In the genomic region with DNA sequence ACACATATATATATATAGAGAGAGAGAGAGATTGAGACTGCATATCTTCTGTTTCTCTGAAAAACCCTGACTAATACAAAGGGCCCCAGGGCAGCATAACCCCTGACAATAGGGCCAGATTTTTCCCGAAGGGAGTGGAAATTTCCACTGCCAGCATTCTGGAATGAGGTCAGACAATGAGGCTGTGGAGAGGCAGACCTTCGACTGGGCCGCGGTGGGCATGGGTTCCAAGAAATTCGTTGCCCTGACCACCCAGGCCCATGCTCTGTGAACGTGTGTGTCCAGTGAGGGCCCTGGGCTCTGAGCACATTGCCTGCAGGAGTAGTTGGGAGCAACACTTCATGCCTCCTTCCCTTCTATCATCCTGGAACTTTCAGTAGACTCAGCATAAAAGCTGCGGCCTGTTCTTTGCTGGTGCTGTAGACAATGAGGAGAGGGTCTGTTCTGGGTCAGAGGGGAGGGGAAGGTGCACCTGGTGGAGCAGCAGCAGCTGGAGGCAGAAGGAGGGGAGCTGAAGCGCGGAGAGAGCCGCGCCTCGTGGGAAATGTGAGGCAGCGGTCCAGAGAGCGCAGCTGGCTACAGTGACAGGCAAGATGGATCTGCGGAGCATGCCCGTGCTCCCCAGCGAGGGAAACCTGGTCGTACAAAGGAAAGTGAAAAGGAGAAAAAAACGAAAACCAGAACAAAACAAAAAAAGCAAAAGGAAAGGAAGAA, we compare ENCODE assay signal across 19 cellular contexts. TPM values are rescaled to one million over a fixed set of nuclear protein-coding genes. Genes with fewer than 3 reads are reported as not detected.
DNase-seq lines count a peak whose midpoint lies in the region; ATAC-seq and TF ChIP-seq lines count a peak whose summit lies in the region.
"Had no signal": no experiment of that assay in that cellular context is flagged by ENCODE, and none has a peak within 500 bp of the region (broad histone marks: within the 10 kb centered on the region; RNA-seq: fewer than 3 reads in every experiment).

No MANE protein-coding gene starts in this region.

- H3K4me1 Mint-ChIP-seq in endodermal cell: peaks cover 6% of the 10 kb centered on the region
- H3K4me1 Mint-ChIP-seq in T-cell: no peaks in the 10 kb centered on the region
- no peaks in the 10 kb centered on the region for H3K4me1 Mint-ChIP-seq in natural killer cell treated with Interleukin-12 subunit alpha and Interleukin-12 subunit beta and Interleukin-15 and Interleukin-18, amount 100 ng/mL, for 72 hours (ENCODE audit: low read depth in 2 of 2)
- H3K4me1 Mint-ChIP-seq: activated naive CD8-positive, alpha-beta T cell treated with anti-CD3 and anti-CD28 coated beads, Interleukin-2, amount 10 ng/mL, durations not matched to agents 7 days and 5 days; immature natural killer cell had no signal

- H3K4me3 ChIP-seq in HUES64 (ENCODE audit: low read length): no peak overlapping the region
- H3K4me3 ChIP-seq in endodermal cell (ENCODE audit: low read length): no peak overlapping the region
- no peak overlapping the region for H3K4me3 ChIP-seq in neuronal stem cell (ENCODE audit: low read length in 2 of 2)
- H3K4me3 ChIP-seq: stomach had no signal

- H3K79me1 ChIP-seq in neuronal stem cell (ENCODE audit: low read depth, low read length): no peaks in the 10 kb centered on the region

- H3K27me3 ChIP-seq in HUES64 (ENCODE audit: insufficient read depth, low read length) (no peaks in the 10 kb centered on the region), endodermal cell (ENCODE audit: control insufficient read depth, insufficient read depth, low read length, poor library complexity, severe bottlenecking) (peaks cover 25% of the 10 kb centered on the region), neuronal stem cell (ENCODE audit: control insufficient read depth in 3 of 3, insufficient read depth in 3 of 3, low read depth in 1 of 3, low read length in 3 of 3) (no peaks in the 10 kb centered on the region)

- 83% methylated on average over 19 of the region's 19 CpGs for WGBS in HUES64
- 79 to 84% methylated on average over 6 to 19 of the region's 19 CpGs for WGBS in endodermal cell (ENCODE audit: insufficient coverage in 1 of 2, insufficient read length in 1 of 2), 2 experiments
- no CpG with 5 or more reads among the region's 19 CpGs for WGBS in neuronal stem cell (ENCODE audit: extremely low coverage in 2 of 2, insufficient read length in 2 of 2, insufficient replicate concordance in 1 of 2), 2 donors

- H3K36me3 Mint-ChIP-seq in endodermal cell (ENCODE audit: low read depth) (no peaks in the 10 kb centered on the region), T-cell (no peaks in the 10 kb centered on the region)
- H3K36me3 Mint-ChIP-seq in natural killer cell treated with Interleukin-12 subunit alpha and Interleukin-12 subunit beta and Interleukin-15 and Interleukin-18, amount 100 ng/mL, for 72 hours: no peaks in the 10 kb centered on the region
- H3K36me3 Mint-ChIP-seq: activated naive CD8-positive, alpha-beta T cell treated with anti-CD3 and anti-CD28 coated beads, Interleukin-2, amount 10 ng/mL, durations not matched to agents 7 days and 5 days; immature natural killer cell; mesothelial cell of epicardium had no signal

- H4K8ac ChIP-seq in neuronal stem cell (ENCODE audit: low read depth, low read length): no peak overlapping the region

- peaks cover 6% of the 10 kb centered on the region for H3K4me1 ChIP-seq in HUES64 (ENCODE audit: insufficient read depth, low read length)
- no peaks in the 10 kb centered on the region for H3K4me1 ChIP-seq in endodermal cell (ENCODE audit: control insufficient read depth, insufficient read depth, low read length)
- peaks cover 0 to 6% of the 10 kb centered on the region in 2 donors for H3K4me1 ChIP-seq in neuronal stem cell (ENCODE audit: control insufficient read depth in 2 of 2, insufficient read depth in 1 of 2, low read depth in 1 of 2, low read length in 2 of 2)

- TF ChIP-seq CTCF in endodermal cell (conservative IDR thresholded peaks at IDR 0.05): no peak

- H2BK5ac ChIP-seq in neuronal stem cell (ENCODE audit: low read length): peak overlapping the region; percentile 4

- H3K9me3 Mint-ChIP-seq in endodermal cell (peaks cover 2% of the 10 kb centered on the region), T-cell (no peaks in the 10 kb centered on the region)
- no peaks in the 10 kb centered on the region for H3K9me3 Mint-ChIP-seq in natural killer cell treated with Interleukin-12 subunit alpha and Interleukin-12 subunit beta and Interleukin-15 and Interleukin-18, amount 100 ng/mL, for 72 hours
- H3K9me3 Mint-ChIP-seq: activated naive CD8-positive, alpha-beta T cell treated with anti-CD3 and anti-CD28 coated beads, Interleukin-2, amount 10 ng/mL, durations not matched to agents 7 days and 5 days; activated T-cell treated with anti-CD3 and anti-CD28 coated beads, Interleukin-2, amount 50 U/mL, for 4 hours; mesothelial cell of epicardium had no signal

- POLR2A ChIA-PET in T-cell (lab: Charles Lee): no interaction called here

- H3K14ac ChIP-seq in neuronal stem cell (ENCODE audit: low read length): no peak overlapping the region

- peak overlapping the region; percentile 4 for H2AFZ ChIP-seq in neuronal stem cell (ENCODE audit: low read length)

- H3K4me2 ChIP-seq in neuronal stem cell (ENCODE audit: insufficient read depth, low read length, poor library complexity, severe bottlenecking): no peak overlapping the region

- no peak overlapping the region for H2BK12ac ChIP-seq in neuronal stem cell (ENCODE audit: low read length)

- H2AK5ac ChIP-seq in neuronal stem cell (ENCODE audit: low read depth, low read length): no peak overlapping the region

- H3K4me3 Mint-ChIP-seq in endodermal cell: no peak overlapping the region
- H3K4me3 Mint-ChIP-seq in T-cell: no peak overlapping the region
- no peak overlapping the region for H3K4me3 Mint-ChIP-seq in natural killer cell treated with Interleukin-12 subunit alpha and Interleukin-12 subunit beta and Interleukin-15 and Interleukin-18, amount 100 ng/mL, for 72 hours
- H3K4me3 Mint-ChIP-seq: activated naive CD8-positive, alpha-beta T cell treated with anti-CD3 and anti-CD28 coated beads, Interleukin-2, amount 10 ng/mL, durations not matched to agents 7 days and 5 days; activated T-cell treated with anti-CD3 and anti-CD28 coated beads, Interleukin-2, amount 50 U/mL, for 4 hours; immature natural killer cell; mesothelial cell of epicardium had no signal

- H2BK15ac ChIP-seq in neuronal stem cell (ENCODE audit: low read length): no peak overlapping the region

- no peaks in the 10 kb centered on the region for H3K36me3 ChIP-seq in HUES64 (ENCODE audit: insufficient read depth, low read length)
- no peaks in the 10 kb centered on the region for H3K36me3 ChIP-seq in endodermal cell (ENCODE audit: control insufficient read depth, insufficient read depth, low read length)
- H3K36me3 ChIP-seq in neuronal stem cell (replicated peaks in 1 of 2; ENCODE audit: control insufficient read depth in 2 of 2, insufficient read depth in 2 of 2, low read length in 2 of 2): no peaks in the 10 kb centered on the region
- H3K36me3 ChIP-seq: stomach had no signal

- no peak overlapping the region for H3K23ac ChIP-seq in neuronal stem cell (ENCODE audit: low read depth, low read length, poor library complexity)

- no peaks in the 10 kb centered on the region for H3K9me3 ChIP-seq in HUES64 (ENCODE audit: insufficient read depth, low read depth, low read length)
- H3K9me3 ChIP-seq in endodermal cell (ENCODE audit: control insufficient read depth, low read length): peaks cover 6% of the 10 kb centered on the region
- H3K9me3 ChIP-seq in neuronal stem cell (replicated peaks in 1 of 2; ENCODE audit: control insufficient read depth in 2 of 2, insufficient read depth in 1 of 2, low read depth in 1 of 2, low read length in 2 of 2): no peaks in the 10 kb centered on the region
- H3K9me3 ChIP-seq: stomach had no signal

- no peak overlapping the region for H3K4ac ChIP-seq in neuronal stem cell (ENCODE audit: low read length)

- ATAC-seq in T-cell (replicated peaks in 1 of 4) (no peak), HG02973 (IDR thresholded peaks at IDR 0.05; ENCODE audit: unreplicated experiment) (no peak)
- no peak for ATAC-seq in natural killer cell treated with Interleukin-12 subunit alpha and Interleukin-12 subunit beta and Interleukin-15 and Interleukin-18, amount 100 ng/mL, for 72 hours
- ATAC-seq: activated T-cell treated with anti-CD3 and anti-CD28 coated beads, Interleukin-2, amount 50 U/mL, for 4 hours; SK-N-SH treated with all-trans-retinoic acid at 6 μM for 48 hours had no signal

- H3K27me3 Mint-ChIP-seq in endodermal cell (ENCODE audit: insufficient read depth) (peaks cover 45% of the 10 kb centered on the region), T-cell (no peaks in the 10 kb centered on the region)
- H3K27me3 Mint-ChIP-seq in natural killer cell treated with Interleukin-12 subunit alpha and Interleukin-12 subunit beta and Interleukin-15 and Interleukin-18, amount 100 ng/mL, for 72 hours: peaks cover 2 to 5% of the 10 kb centered on the region in 2 donors
- H3K27me3 Mint-ChIP-seq: activated naive CD8-positive, alpha-beta T cell treated with anti-CD3 and anti-CD28 coated beads, Interleukin-2, amount 10 ng/mL, durations not matched to agents 7 days and 5 days had no signal

- H3K9ac ChIP-seq in HUES64 (ENCODE audit: low read depth, low read length): peak overlapping the region; percentile 48; the same call in 1 of the 2 replicates
- no peak overlapping the region for H3K9ac ChIP-seq in endodermal cell (ENCODE audit: extremely low read depth, low read length, poor library complexity, severe bottlenecking)
- H3K9ac ChIP-seq in neuronal stem cell (ENCODE audit: low read depth, low read length, poor library complexity): no peak overlapping the region

- peak overlapping the region; percentile 90 for H3K18ac ChIP-seq in neuronal stem cell (ENCODE audit: low read length)

- H2BK120ac ChIP-seq in neuronal stem cell (ENCODE audit: low read depth, low read length): no peak overlapping the region

- H3K27ac ChIP-seq in HUES64 (ENCODE audit: low read depth, low read length) (no peak overlapping the region), endodermal cell (ENCODE audit: low read depth, low read length) (peak overlapping the region; percentile 97), neuronal stem cell (replicated peaks; ENCODE audit: low read length) (peak overlapping the region; percentile 63)
- H3K27ac ChIP-seq: stomach had no signal

- DNase-seq in NCI-H2107 treated with DMSO at 0.1 percent for 48 hours (lab: John Stamatoyannopoulos, UW; ENCODE audit: unreplicated experiment) (peak; percentile 60), endodermal cell (peak; percentile 51), neuronal stem cell (ENCODE audit: low spot score) (peak; percentile 20), T-cell (no peak)
- DNase-seq in natural killer cell treated with Interleukin-12 subunit alpha and Interleukin-12 subunit beta and Interleukin-15 and Interleukin-18, amount 100 ng/mL, for 72 hours (ENCODE audit: low spot score): no peak
- DNase-seq: activated naive CD8-positive, alpha-beta T cell treated with anti-CD3 and anti-CD28 coated beads, Interleukin-2, amount 10 ng/mL, durations not matched to agents 7 days and 5 days; activated T-cell treated with anti-CD3 and anti-CD28 coated beads, Interleukin-2, amount 50 U/mL, for 4 hours; effector CD8-positive, alpha-beta T cell; HCEC 1CT; immature natural killer cell; NCI-H2081; OCI-M1; stomach had no signal

- no peak overlapping the region for H4K91ac ChIP-seq in neuronal stem cell (ENCODE audit: low read depth, low read length, poor library complexity)

- H3K27ac Mint-ChIP-seq in endodermal cell: no peak overlapping the region
- H3K27ac Mint-ChIP-seq in T-cell: no peak overlapping the region
- H3K27ac Mint-ChIP-seq in natural killer cell treated with Interleukin-12 subunit alpha and Interleukin-12 subunit beta and Interleukin-15 and Interleukin-18, amount 100 ng/mL, for 72 hours: no peak overlapping the region
- H3K27ac Mint-ChIP-seq: activated naive CD8-positive, alpha-beta T cell treated with anti-CD3 and anti-CD28 coated beads, Interleukin-2, amount 10 ng/mL, durations not matched to agents 7 days and 5 days; immature natural killer cell; mesothelial cell of epicardium had no signal

- CTCF ChIA-PET in T-cell (lab: Charles Lee): no interaction called here

RNA-seq across cellular contexts. Expression of a gene that starts 25.6 kb away (rescaled TPM):
- polyA plus RNA-seq in HUES64 (2013, experiment 1 of 2): 0.75 TPM
- polyA plus RNA-seq in HUES64 (2013, experiment 2 of 2): 0.89 TPM
- 1 to 10 TPM in 1 of 2 donors, under 1 TPM in 1; 0.73 to 1.2 TPM for total RNA-seq in endodermal cell
- polyA plus RNA-seq in endodermal cell (2013, experiment 1 of 2): 1.4 TPM
- polyA plus RNA-seq in endodermal cell (2013, experiment 2 of 2): 2.6 TPM
- 1.0 TPM for polyA plus RNA-seq in neuronal stem cell (2013, experiment 1 of 2)
- 0.90 TPM for polyA plus RNA-seq in neuronal stem cell (2013, experiment 2 of 2)
- total RNA-seq in T-cell: not detected
- not detected for total RNA-seq in natural killer cell treated with Interleukin-12 subunit alpha and Interleukin-12 subunit beta and Interleukin-15 and Interleukin-18, amount 100 ng/mL, for 72 hours
- total RNA-seq: activated naive CD8-positive, alpha-beta T cell treated with anti-CD3 and anti-CD28 coated beads, Interleukin-2, amount 10 ng/mL, durations not matched to agents 7 days and 5 days; activated T-cell treated with anti-CD3 and anti-CD28 coated beads, Interleukin-2, amount 50 U/mL, for 4 hours; fibroblast of villous mesenchyme; osteoblast; stomach had no signal
- polyA plus RNA-seq: immature natural killer cell had no signal

Comparison
In these comparisons a context has a peak if more than half of its experiments do, and no peak if none do; other contexts are left out.
1. DNase-seq: peak in NCI-H2107 treated with DMSO at 0.1 percent for 48 hours (single experiment), endodermal cell (single experiment) and neuronal stem cell (single experiment); none in T-cell (0 of 34) and natural killer cell treated with Interleukin-12 subunit alpha and Interleukin-12 subunit beta and Interleukin-15 and Interleukin-18, amount 100 ng/mL, for 72 hours (single experiment).